ENCODE assay signal across 28 cellular contexts in genomic region chr14:77066555-77067172, GRCh38. TPM values are rescaled to one million over a fixed set of nuclear protein-coding genes. Genes with fewer than 3 reads are reported as not detected.
A peak's percentile ranks its signal among the peaks of the same experiment; 100 is the strongest.
DNase-seq lines count a peak whose midpoint lies in the region; ATAC-seq, FAIRE-seq and TF ChIP-seq lines count a peak whose summit lies in the region.
"Had no signal": no experiment of that assay in that cellular context is flagged by ENCODE, and none has a peak within 500 bp of the region (broad histone marks: within the 10 kb centered on the region; RNA-seq: fewer than 3 reads in every experiment).

No MANE protein-coding gene starts in this region.

- no peak overlapping the region for H2AK5ac ChIP-seq in H1 (ENCODE audit: low read depth, low read length)

- H2BK20ac ChIP-seq in H1 (ENCODE audit: low read length), result 0 out of 2 replicates have a peak overlapping the region, but pooled peaks have one; percentile 15

- H2BK5ac ChIP-seq in H1 (ENCODE audit: low read depth, low read length), result no peak overlapping the region

- H3K9me3 Mint-ChIP-seq in neural progenitor cell, result no peaks in the 10 kb centered on the region
- no peaks in the 10 kb centered on the region for H3K9me3 Mint-ChIP-seq in GM23338
- H3K9me3 Mint-ChIP-seq: activated CD4-positive, alpha-beta memory T cell treated with anti-CD3 and anti-CD28 coated beads, Interleukin-2, amount 10 ng/mL, durations not matched to agents 7 days and 5 days; activated naive CD4-positive, alpha-beta T cell treated with anti-CD3 and anti-CD28 coated beads, Interleukin-2, amount 50 U/mL, for 24 hours; activated T-helper 17 cell treated with anti-CD3 and anti-CD28 coated beads, Interleukin-2, amount 50 U/mL, for 72 hours; immature natural killer cell; memory B cell; stimulated activated memory B cell treated with anti-CD40 and anti-IgM and Interleukin-4, amounts not matched to agents 10 μg/mL and 1 μg/mL and 100 μg/mL, for 72 hours had no signal

- H3K4me2 ChIP-seq in H1 (ENCODE audit: insufficient read depth in 1 of 2, low read depth in 2 of 2, low read length in 2 of 2) (no peak overlapping the region), neural progenitor cell (no peak overlapping the region), GM23338 (no peak overlapping the region)

- H3K4me3 ChIP-seq in BE2C (ENCODE audit: low read depth, low read length) (no peak overlapping the region), H1 (ENCODE audit: extremely low read depth in 1 of 4, insufficient read depth in 2 of 4, low read depth in 3 of 4, low read length in 4 of 4) (no peak overlapping the region), neural progenitor cell (no peak overlapping the region), GM23338 (no peak overlapping the region)
- H3K4me3 ChIP-seq: breast epithelium, upper lobe of right lung had no signal

- no peak overlapping the region for H3K4me3 Mint-ChIP-seq in neural progenitor cell
- no peak overlapping the region for H3K4me3 Mint-ChIP-seq in GM23338
- H3K4me3 Mint-ChIP-seq: activated CD4-positive, alpha-beta memory T cell treated with anti-CD3 and anti-CD28 coated beads, Interleukin-2, amount 10 ng/mL, durations not matched to agents 7 days and 5 days; activated naive CD4-positive, alpha-beta T cell treated with anti-CD3 and anti-CD28 coated beads, Interleukin-2, amount 50 U/mL, for 24 hours; activated T-helper 17 cell treated with anti-CD3 and anti-CD28 coated beads, Interleukin-2, amount 50 U/mL, for 72 hours; immature natural killer cell; stimulated activated memory B cell treated with anti-CD40 and anti-IgM and Interleukin-4, amounts not matched to agents 10 μg/mL and 1 μg/mL and 100 μg/mL, for 72 hours had no signal

- H3K36me3 Mint-ChIP-seq in neural progenitor cell, result peaks cover 2% of the 10 kb centered on the region
- H3K36me3 Mint-ChIP-seq in GM23338 (ENCODE audit: low read depth), result no peaks in the 10 kb centered on the region
- H3K36me3 Mint-ChIP-seq: activated naive CD4-positive, alpha-beta T cell treated with anti-CD3 and anti-CD28 coated beads, Interleukin-2, amount 50 U/mL, for 24 hours; immature natural killer cell; memory B cell; stimulated activated memory B cell treated with anti-CD40 and anti-IgM and Interleukin-4, amounts not matched to agents 10 μg/mL and 1 μg/mL and 100 μg/mL, for 72 hours had no signal

- H3K4me1 ChIP-seq in BE2C (peaks cover 32% of the 10 kb centered on the region), H1 (replicated peaks in 1 of 4; ENCODE audit: control insufficient read depth in 3 of 4, insufficient read depth in 4 of 4, low read length in 3 of 4) (peaks cover 2 to 7% (median 5%) of the 10 kb centered on the region in 4 experiments), neural progenitor cell (peaks cover 11% of the 10 kb centered on the region), GM23338 (ENCODE audit: insufficient read depth) (peaks cover 2% of the 10 kb centered on the region; the same call in 1 of the 2 replicates)

- POLR2A ChIA-PET in H1 (lab: Charles Lee; ENCODE audit: partially characterized antibody), result interaction anchor here (0.7 to 1.8 kb wide), 2 partner anchors 148 to 261 kb away, joined by 3 to 5 read pairs; no protein-coding TSS in a partner anchor

- H3K27ac ChIP-seq in H1 (ENCODE audit: low read depth, low read length), result no peak overlapping the region
- H3K27ac ChIP-seq in neural progenitor cell, result no peak overlapping the region
- H3K27ac ChIP-seq in GM23338 (ENCODE audit: low read depth), result no peak overlapping the region
- H3K27ac ChIP-seq: breast epithelium, upper lobe of right lung had no signal

- H3K18ac ChIP-seq in H1 (ENCODE audit: extremely low read depth, low read length), result no peak overlapping the region

- peak overlapping the region; percentile 62; the same call in 1 of the 2 replicates for H2BK12ac ChIP-seq in H1 (ENCODE audit: low read depth, low read length)

- no peaks in the 10 kb centered on the region for H3K23me2 ChIP-seq in H1 (ENCODE audit: low read depth, low read length)

- H3K4ac ChIP-seq in H1 (replicated peaks; ENCODE audit: insufficient read length, low read depth, low read length), result no peak overlapping the region

- H4K20me1 ChIP-seq in H1 (replicated peaks in 1 of 2; ENCODE audit: control insufficient read depth in 1 of 2, insufficient read depth in 2 of 2, low read length in 2 of 2), result no peaks in the 10 kb centered on the region
- no peaks in the 10 kb centered on the region for H4K20me1 ChIP-seq in neural progenitor cell (ENCODE audit: low read depth)
- H4K20me1 ChIP-seq in GM23338 (replicated peaks; ENCODE audit: insufficient read depth), result no peaks in the 10 kb centered on the region

- H3K4me1 Mint-ChIP-seq in neural progenitor cell (peaks cover 59% of the 10 kb centered on the region), GM23338 (peaks cover 18% of the 10 kb centered on the region)

- no peaks in the 10 kb centered on the region for H3K9me2 ChIP-seq in GM23338 (ENCODE audit: insufficient read depth)

- H3F3A ChIP-seq in neural progenitor cell (ENCODE audit: low read depth) (no peaks in the 10 kb centered on the region), GM23338 (replicated peaks; ENCODE audit: low read depth) (peaks cover 3% of the 10 kb centered on the region; the same call in 1 of the 2 replicates)

- FAIRE-seq in H1 (lab: Jason Lieb, UNC), result no peak
- FAIRE-seq: endothelial cell of umbilical vein had no signal

- H3K9me3 ChIP-seq in BE2C (no peaks in the 10 kb centered on the region), H1 (ENCODE audit: insufficient read depth in 2 of 2, low read depth in 1 of 2, low read length in 1 of 2) (no peaks in the 10 kb centered on the region), neural progenitor cell (ENCODE audit: low read depth) (no peaks in the 10 kb centered on the region)
- H3K9me3 ChIP-seq: breast epithelium, upper lobe of right lung had no signal

- H2AFZ ChIP-seq in H1 (ENCODE audit: low read length) (no peak overlapping the region), neural progenitor cell (replicated peaks) (no peak overlapping the region), GM23338 (no peak overlapping the region; the same call in 1 of the 2 replicates)

- H3K9ac ChIP-seq in H1 (replicated peaks in 1 of 4; ENCODE audit: extremely low read depth in 1 of 4, low read depth in 3 of 4, low read length in 3 of 4), result no peak overlapping the region
- H3K9ac ChIP-seq in neural progenitor cell, result no peak overlapping the region

- H3K79me2 ChIP-seq in H1 (ENCODE audit: control insufficient read depth in 1 of 2, insufficient read depth in 2 of 2, low read length in 2 of 2), result no peaks in the 10 kb centered on the region
- H3K79me2 ChIP-seq in neural progenitor cell (ENCODE audit: low read depth), result no peaks in the 10 kb centered on the region
- no peaks in the 10 kb centered on the region for H3K79me2 ChIP-seq in GM23338 (replicated peaks; ENCODE audit: insufficient read depth)

- no peaks in the 10 kb centered on the region for H3K27me3 ChIP-seq in BE2C
- H3K27me3 ChIP-seq in H1 (replicated peaks in 1 of 4; ENCODE audit: control insufficient read depth in 3 of 4, extremely low read depth in 1 of 4, insufficient read depth in 3 of 4, low read length in 3 of 4), result no peaks in the 10 kb centered on the region
- no peaks in the 10 kb centered on the region for H3K27me3 ChIP-seq in neural progenitor cell
- no peaks in the 10 kb centered on the region for H3K27me3 ChIP-seq in GM23338 (ENCODE audit: insufficient read depth)
- H3K27me3 ChIP-seq: breast epithelium, upper lobe of right lung had no signal

- no peak for TF ChIP-seq EP300 in H1 (IDR thresholded peaks at IDR 0.05; ENCODE audit: borderline replicate concordance in 1 of 2, low read depth in 2 of 2, low read length in 2 of 2)

- H3K27ac Mint-ChIP-seq in neural progenitor cell, result peak overlapping the region; percentile 83
- no peak overlapping the region for H3K27ac Mint-ChIP-seq in GM23338
- H3K27ac Mint-ChIP-seq: activated CD4-positive, alpha-beta memory T cell treated with anti-CD3 and anti-CD28 coated beads, Interleukin-2, amount 10 ng/mL, durations not matched to agents 7 days and 5 days; activated naive CD4-positive, alpha-beta T cell treated with anti-CD3 and anti-CD28 coated beads, Interleukin-2, amount 50 U/mL, for 24 hours; activated T-helper 17 cell treated with anti-CD3 and anti-CD28 coated beads, Interleukin-2, amount 50 U/mL, for 72 hours; immature natural killer cell; memory B cell; stimulated activated memory B cell treated with anti-CD40 and anti-IgM and Interleukin-4, amounts not matched to agents 10 μg/mL and 1 μg/mL and 100 μg/mL, for 72 hours had no signal

- H4K8ac ChIP-seq in H1 (ENCODE audit: extremely low read depth, insufficient read depth, low read length), result no peak overlapping the region; the same call in 1 of the 2 replicates

- no peaks in the 10 kb centered on the region for H3K79me1 ChIP-seq in H1 (ENCODE audit: low read depth, low read length)

- H2BK15ac ChIP-seq in H1 (ENCODE audit: low read length), result 0 out of 2 replicates have a peak overlapping the region, but pooled peaks have one; percentile 19

- H4K5ac ChIP-seq in H1 (ENCODE audit: insufficient read length, low read depth, low read length), result no peak overlapping the region

- peaks cover 10% of the 10 kb centered on the region for H3K27me3 Mint-ChIP-seq in neural progenitor cell (ENCODE audit: insufficient read depth, low read depth)
- peaks cover 9% of the 10 kb centered on the region for H3K27me3 Mint-ChIP-seq in GM23338 (ENCODE audit: insufficient read depth, low read depth, poor library complexity)
- H3K27me3 Mint-ChIP-seq: activated T-helper 17 cell treated with anti-CD3 and anti-CD28 coated beads, Interleukin-2, amount 50 U/mL, for 72 hours had no signal

- ATAC-seq in GM23338 (no peak), GM19023 (IDR thresholded peaks at IDR 0.05; ENCODE audit: unreplicated experiment) (no peak)
- ATAC-seq: activated T-helper 17 cell treated with anti-CD3 and anti-CD28 coated beads, Interleukin-2, amount 50 U/mL, for 72 hours; PC-3; Right ventricle myocardium inferior; upper lobe of right lung had no signal

- no peak for TF ChIP-seq RAD21 in H1 (IDR thresholded peaks at IDR 0.05 in 1 of 2, conservative IDR thresholded peaks at IDR 0.05 in 1 of 2; ENCODE audit: low read depth in 2 of 2, low read length in 2 of 2)

- TF ChIP-seq POLR2A in H1 (IDR thresholded peaks at IDR 0.05; ENCODE audit: control extremely low read depth in 1 of 2, low read depth in 2 of 2, low read length in 2 of 2), result no peak

- no peak overlapping the region for H3K14ac ChIP-seq in H1 (ENCODE audit: insufficient read length)

- H2BK120ac ChIP-seq in H1 (replicated peaks; ENCODE audit: low read depth, low read length), result no peak overlapping the region

- DNase-seq in BE2C (peak; percentile 33), DMS153 (lab: John Stamatoyannopoulos, UW) (peak; percentile 44), H1 (ENCODE audit: low read depth in 1 of 2, low spot score in 2 of 2) (no peak), neural progenitor cell (ENCODE audit: low spot score) (no peak), GM23338 (ENCODE audit: low spot score) (no peak), G401 (ENCODE audit: low spot score) (no peak)
- DNase-seq: activated CD4-positive, alpha-beta memory T cell treated with anti-CD3 and anti-CD28 coated beads, Interleukin-2, amount 10 ng/mL, durations not matched to agents 7 days and 5 days; amygdala; DMS79 treated with DMSO at 0.1 percent for 48 hours; GOT3; immature natural killer cell; NCI-H1048; NCI-H187; NCI-H2171 treated with DMSO at 0.1 percent for 48 hours; NCI-H524; NK-92 treated with Interleukin-12 subunit alpha and Interleukin-12 subunit beta, amount 100 ng/mL, for 24 hours; occipital lobe; PC-3; substantia nigra; upper lobe of right lung had no signal

- no peak overlapping the region for H3K23ac ChIP-seq in H1 (ENCODE audit: insufficient read length)

- no peak for TF ChIP-seq CTCF in BE2C (IDR thresholded peaks at IDR 0.05; ENCODE audit: low read depth, low read length)
- TF ChIP-seq CTCF in H1 (IDR thresholded peaks at IDR 0.05; ENCODE audit: control extremely low read depth in 1 of 3, insufficient read depth in 1 of 3, low read depth in 1 of 3, low read length in 3 of 3), result no peak
- TF ChIP-seq CTCF in neural progenitor cell (IDR thresholded peaks at IDR 0.05), result no peak
- no peak for TF ChIP-seq CTCF in GM23338 (conservative IDR thresholded peaks at IDR 0.05; ENCODE audit: low read depth in 2 of 2)

- in situ Hi-C loops in G401 (cut with HindIII; ENCODE audit: low sequenced_read_pairs), result no loop called here

- H3K36me3 ChIP-seq in BE2C (no peaks in the 10 kb centered on the region), H1 (ENCODE audit: control insufficient read depth in 2 of 4, insufficient read depth in 4 of 4, low read length in 3 of 4) (no peaks in the 10 kb centered on the region), neural progenitor cell (no peaks in the 10 kb centered on the region), GM23338 (ENCODE audit: insufficient read depth) (no peaks in the 10 kb centered on the region)
- H3K36me3 ChIP-seq: breast epithelium, upper lobe of right lung had no signal

- CTCF ChIA-PET in H1 (lab: Charles Lee; ENCODE audit: partially characterized antibody), result interaction anchor here (1.0 to 16.3 kb wide), 19 partner anchors 10 to 217 kb away, joined by 3 to 719 read pairs (median 4); no protein-coding TSS in a partner anchor

- 95% methylated on average over 11 of the region's 11 CpGs; no CpG with 5 or more reads in 1 of the 2 experiments for WGBS in H1 (ENCODE audit: extremely low coverage in 1 of 2, insufficient coverage in 1 of 2, insufficient read length in 1 of 2, insufficient replicate concordance in 2 of 2, low coverage in 1 of 2, low lambda C conversion rate in 2 of 2, missing lambda C conversion rate in 1 of 2), 2 experiments

- no peak overlapping the region for H3K56ac ChIP-seq in H1 (replicated peaks; ENCODE audit: insufficient read length, low read depth, low read length)

- H4K91ac ChIP-seq in H1 (replicated peaks; ENCODE audit: insufficient read length, low read length), result no peak overlapping the region

RNA-seq across cellular contexts. Expression of gene CIPC, which starts 31.4 kb away (rescaled TPM):
- 28.9 TPM for polyA plus RNA-seq in BE2C (2012; ENCODE audit: insufficient read depth, insufficient read length, low read depth)
- total RNA-seq in H1 (2021; fragmentation: NEBNext Ultra II Directional; extraction: Animal tissue kit (Norgen Biotek cat#: 25700)), result 31.7 and 32.7 TPM in 2 replicates
- 13.3 and 13.9 TPM in 2 replicates for polyA plus RNA-seq in H1 (2011; rRNA removed)
- polyA plus RNA-seq in H1 (2011; cell fraction: cytosol; rRNA removed), result 19.8 TPM
- polyA plus RNA-seq in H1 (2011; cell fraction: nucleus; rRNA removed), result 14.3 TPM
- polyA plus RNA-seq in H1 (2012, experiment 1 of 2), result 12.0 to 17.1 TPM (median 16.7 TPM) in 4 replicates
- polyA plus RNA-seq in H1 (2012, experiment 2 of 2), result 2.0 TPM
- 15.9 TPM for polyA plus RNA-seq in H1 (2013, experiment 1 of 2)
- polyA plus RNA-seq in H1 (2013, experiment 2 of 2), result 15.4 TPM
- polyA minus RNA-seq in H1 (2011; rRNA and poly(A)+ RNA removed), result 41.1 and 42.1 TPM in 2 replicates
- 17.5 TPM for polyA minus RNA-seq in H1 (2011; cell fraction: cytosol; rRNA and poly(A)+ RNA removed)
- polyA minus RNA-seq in H1 (2011; cell fraction: nucleus; rRNA and poly(A)+ RNA removed), result 15.8 TPM
- total RNA-seq in neural progenitor cell (ENCODE audit: low replicate concordance), result 22.5 and 24.3 TPM in 2 replicates
- total RNA-seq in GM23338 (2014; rRNA removed; shearing (Covaris generic)), result 33.7 and 36.9 TPM in 2 replicates
- 7.3 and 8.1 TPM in 2 replicates for polyA plus RNA-seq in GM23338 (2016; fragmentation: Nextera tagmentation; extraction: Ambion mirVana)
- total RNA-seq in G401 (2014; rRNA removed; shearing (Covaris generic)), result 30.5 and 32.2 TPM in 2 replicates

RNA-seq across cellular contexts. Expression of gene IRF2BPL, which starts 38.2 kb away (rescaled TPM):
- polyA plus RNA-seq in BE2C (2012; ENCODE audit: insufficient read depth, insufficient read length, low read depth), result 148 TPM
- 57.0 and 59.6 TPM in 2 replicates for total RNA-seq in H1 (2021; fragmentation: NEBNext Ultra II Directional; extraction: Animal tissue kit (Norgen Biotek cat#: 25700))
- 18.8 and 32.1 TPM in 2 replicates for polyA plus RNA-seq in H1 (2011; rRNA removed)
- polyA plus RNA-seq in H1 (2011; cell fraction: cytosol; rRNA removed), result 22.0 TPM
- polyA plus RNA-seq in H1 (2011; cell fraction: nucleus; rRNA removed), result 27.5 TPM
- polyA plus RNA-seq in H1 (2012, experiment 1 of 2), result 36.5 to 43.3 TPM (median 39.3 TPM) in 4 replicates
- polyA plus RNA-seq in H1 (2012, experiment 2 of 2), result 26.8 TPM
- polyA plus RNA-seq in H1 (2013, experiment 1 of 2), result 21.9 TPM
- polyA plus RNA-seq in H1 (2013, experiment 2 of 2), result 22.6 TPM
- 7.7 and 12.6 TPM in 2 replicates for polyA minus RNA-seq in H1 (2011; rRNA and poly(A)+ RNA removed)
- 47.4 TPM for polyA minus RNA-seq in H1 (2011; cell fraction: cytosol; rRNA and poly(A)+ RNA removed)
- polyA minus RNA-seq in H1 (2011; cell fraction: nucleus; rRNA and poly(A)+ RNA removed), result 25.9 TPM
- 4.8 and 14.9 TPM in 2 replicates for total RNA-seq in neural progenitor cell (ENCODE audit: low replicate concordance)
- 97.8 and 119 TPM in 2 replicates for total RNA-seq in GM23338 (2014; rRNA removed; shearing (Covaris generic))
- 11.2 and 13.2 TPM in 2 replicates for polyA plus RNA-seq in GM23338 (2016; fragmentation: Nextera tagmentation; extraction: Ambion mirVana)
- total RNA-seq in G401 (2014; rRNA removed; shearing (Covaris generic)), result 57.2 and 59.4 TPM in 2 replicates

Comparison
In these comparisons a context has a peak if more than half of its experiments do, and no peak if none do; other contexts are left out.
1. DNase-seq: peak in BE2C (single experiment) and DMS153 (single experiment); none in H1 (0 of 2), neural progenitor cell (single experiment), GM23338 (single experiment) and G401 (single experiment).